In the genomic region with DNA sequence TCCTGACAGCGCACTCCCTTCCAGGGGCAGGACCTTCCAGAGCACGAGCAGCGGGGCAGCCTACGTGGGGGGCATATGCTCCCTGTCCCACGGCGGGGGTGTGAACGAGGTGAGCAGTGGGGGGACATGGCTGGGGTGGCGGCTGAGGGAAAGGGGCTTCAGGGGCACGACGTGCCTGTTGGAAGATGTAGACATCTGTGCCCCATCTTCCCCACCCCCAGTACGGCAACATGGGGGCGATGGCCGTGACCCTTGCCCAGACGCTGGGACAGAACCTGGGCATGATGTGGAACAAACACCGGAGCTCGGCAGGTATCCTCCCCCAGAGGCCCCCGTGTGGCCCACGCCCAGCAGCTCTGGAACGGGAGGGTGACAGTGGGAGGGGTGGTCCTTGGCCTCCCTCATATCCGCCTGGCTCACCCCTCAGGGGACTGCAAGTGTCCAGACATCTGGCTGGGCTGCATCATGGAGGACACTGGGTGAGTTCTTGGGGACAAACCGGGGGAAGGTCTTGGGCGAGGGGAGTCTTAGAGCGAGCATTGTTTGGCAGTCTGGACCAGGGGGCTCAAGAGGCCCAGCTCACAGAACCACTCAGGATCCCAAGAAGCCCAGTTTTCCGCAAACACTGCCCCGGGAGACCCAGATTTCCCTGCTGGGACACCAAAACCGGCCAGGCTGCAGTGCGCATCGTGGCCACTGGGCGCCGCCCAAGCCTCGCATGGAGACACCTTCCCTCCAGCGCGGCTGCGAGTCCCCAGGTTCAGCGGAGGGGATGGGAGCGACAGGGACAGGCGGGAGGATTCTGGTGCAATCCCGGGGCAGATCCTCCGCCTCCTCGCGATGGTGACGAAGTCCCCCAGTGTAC, we compare ENCODE assay signal across 8 cellular contexts. TPM values are rescaled to one million over a fixed set of nuclear protein-coding genes. Genes with fewer than 3 reads are reported as not detected.
DNase-seq lines count a peak whose midpoint lies in the region; FAIRE-seq and TF ChIP-seq lines count a peak whose summit lies in the region.

No MANE protein-coding gene starts in this region.

- peak; percentile 95 for TF ChIP-seq CTCF in hepatocyte (IDR thresholded peaks at IDR 0.05; ENCODE audit: poor library complexity)
- peak; percentile 87 to 96 (median 94) for TF ChIP-seq CTCF in vagina (IDR thresholded peaks at IDR 0.05)

- no peaks in the 10 kb centered on the region for H3K9me3 Mint-ChIP-seq in CD4-positive, alpha-beta memory T cell
- H3K9me3 Mint-ChIP-seq in T-helper 2 cell treated with Interferon-gamma antibody and Interleukin-4, amounts not matched to agents 5 μg/mL and 100 μg/mL, for 36 hours: no peaks in the 10 kb centered on the region

- H3K27me3 Mint-ChIP-seq in CD4-positive, alpha-beta memory T cell: peaks cover 4 to 8% of the 10 kb centered on the region in 2 donors
- peaks cover 11% of the 10 kb centered on the region for H3K27me3 Mint-ChIP-seq in T-helper 2 cell treated with Interferon-gamma antibody and Interleukin-4, amounts not matched to agents 5 μg/mL and 100 μg/mL, for 36 hours (ENCODE audit: low read depth)

- peaks cover 5 to 21% (median 8%) of the 10 kb centered on the region in 4 donors for H3K4me1 Mint-ChIP-seq in CD4-positive, alpha-beta memory T cell
- H3K4me1 Mint-ChIP-seq in T-helper 2 cell treated with Interferon-gamma antibody and Interleukin-4, amounts not matched to agents 5 μg/mL and 100 μg/mL, for 36 hours (ENCODE audit: low read depth): peaks cover 7% of the 10 kb centered on the region

- DNase-seq in CD4-positive, alpha-beta memory T cell: peak; percentile 80 to 85 (median 82)
- DNase-seq in H54 (ENCODE audit: insufficient read length, low spot score) (peak; percentile 99), NCI-H187 treated with DMSO at 0.1 percent for 48 hours (lab: John Stamatoyannopoulos, UW) (peak; percentile 17), anterior cingulate cortex (lab: John Stamatoyannopoulos, UW) (peak in 55 of 58 donors; percentile 33 to 93 (median 70)), hepatocyte (ENCODE audit: low spot score) (peak; percentile 93), renal cortical epithelial cell (ENCODE audit: low read depth) (peak; percentile 38), vagina (ENCODE audit: extremely low spot score in 2 of 2) (no peak)
- DNase-seq in T-helper 2 cell treated with Interferon-gamma antibody and Interleukin-4, amounts not matched to agents 5 μg/mL and 100 μg/mL, for 36 hours (ENCODE audit: low spot score): peak; percentile 81

- no peaks in the 10 kb centered on the region for H3K36me3 Mint-ChIP-seq in CD4-positive, alpha-beta memory T cell
- H3K36me3 Mint-ChIP-seq in T-helper 2 cell treated with Interferon-gamma antibody and Interleukin-4, amounts not matched to agents 5 μg/mL and 100 μg/mL, for 36 hours (ENCODE audit: low read depth): no peaks in the 10 kb centered on the region

- H3K4me2 ChIP-seq in hepatocyte: peak overlapping the region; percentile 96

- peaks cover 17% of the 10 kb centered on the region for H3K4me1 ChIP-seq in CD4-positive, alpha-beta memory T cell (ENCODE audit: insufficient read depth, low read length)
- no peaks in the 10 kb centered on the region for H3K4me1 ChIP-seq in hepatocyte (ENCODE audit: insufficient read depth)
- peaks cover 18% of the 10 kb centered on the region for H3K4me1 ChIP-seq in vagina

- intact Hi-C loops in CD4-positive, alpha-beta memory T cell (cut with micrococcal nuclease): loop anchor here (1.0 to 5.0 kb wide), 9 partner anchors 91 to 423 kb away; a partner anchor contains a TSS
- intact Hi-C loops in vagina (cut with DNase I): loop anchor here (5.0 kb wide), 2 partner anchors 93 to 248 kb away; no protein-coding TSS in a partner anchor

- peak overlapping the region; percentile 88 to 97 (median 90) for H3K4me3 Mint-ChIP-seq in CD4-positive, alpha-beta memory T cell
- peak overlapping the region; percentile 85 for H3K4me3 Mint-ChIP-seq in T-helper 2 cell treated with Interferon-gamma antibody and Interleukin-4, amounts not matched to agents 5 μg/mL and 100 μg/mL, for 36 hours

- 24% methylated on average over 35 of the region's 42 CpGs for WGBS in hepatocyte (ENCODE audit: low lambda C conversion rate, missing lambda C conversion rate)

- no peak for FAIRE-seq in H54 (lab: Jason Lieb, UNC)

- no peaks in the 10 kb centered on the region for H3K36me3 ChIP-seq in CD4-positive, alpha-beta memory T cell (ENCODE audit: insufficient read depth, low read length)
- H3K36me3 ChIP-seq in hepatocyte (replicated peaks; ENCODE audit: insufficient read depth, low read depth) (no peaks in the 10 kb centered on the region), vagina (no peaks in the 10 kb centered on the region)

- CTCF ChIA-PET in CD4-positive, alpha-beta memory T cell (lab: Charles Lee; ENCODE audit: partially characterized antibody): interaction anchor here (0.7 to 11.7 kb wide), 7 partner anchors 22 to 361 kb away, joined by 3 to 263 read pairs (median 3); a partner anchor contains a TSS

- H2AFZ ChIP-seq in hepatocyte: peak overlapping the region; percentile 42

- no peak for TF ChIP-seq POLR2A in H54 (IDR thresholded peaks at IDR 0.05; ENCODE audit: low read depth, low read length)
- no peak for TF ChIP-seq POLR2A in vagina (IDR thresholded peaks at IDR 0.05)

- no peaks in the 10 kb centered on the region for H3K9me2 ChIP-seq in hepatocyte (replicated peaks; ENCODE audit: insufficient read depth)

- POLR2A ChIA-PET in CD4-positive, alpha-beta memory T cell (lab: Charles Lee; ENCODE audit: partially characterized antibody): interaction anchor here (1.1 to 1.6 kb wide), 5 partner anchors 28 to 247 kb away, joined by 3 to 6 read pairs (median 5); no protein-coding TSS in a partner anchor

- no peaks in the 10 kb centered on the region for H4K20me1 ChIP-seq in hepatocyte (ENCODE audit: insufficient read depth, poor library complexity, severe bottlenecking)

- H3K27me3 ChIP-seq in CD4-positive, alpha-beta memory T cell (ENCODE audit: insufficient read depth, low read length): no peaks in the 10 kb centered on the region
- H3K27me3 ChIP-seq in hepatocyte (no peaks in the 10 kb centered on the region), vagina (no peaks in the 10 kb centered on the region)

- H3K9me3 ChIP-seq in CD4-positive, alpha-beta memory T cell (ENCODE audit: control insufficient read depth in 1 of 2, low read length in 2 of 2): no peaks in the 10 kb centered on the region
- no peaks in the 10 kb centered on the region for H3K9me3 ChIP-seq in hepatocyte (ENCODE audit: low read depth)
- H3K9me3 ChIP-seq in vagina: no peaks in the 10 kb centered on the region

- H3K27ac Mint-ChIP-seq in CD4-positive, alpha-beta memory T cell: peak overlapping the region; percentile 66 to 89 (median 84)
- peak overlapping the region; percentile 82 for H3K27ac Mint-ChIP-seq in T-helper 2 cell treated with Interferon-gamma antibody and Interleukin-4, amounts not matched to agents 5 μg/mL and 100 μg/mL, for 36 hours

- peak overlapping the region; percentile 30 for H3K27ac ChIP-seq in CD4-positive, alpha-beta memory T cell (ENCODE audit: low read depth, low read length)
- H3K27ac ChIP-seq in hepatocyte (no peak overlapping the region), vagina (no peak overlapping the region)

- H3K79me2 ChIP-seq in hepatocyte: no peaks in the 10 kb centered on the region

- H3K4me3 ChIP-seq in CD4-positive, alpha-beta memory T cell (ENCODE audit: low read length in 2 of 2): peak overlapping the region; percentile 57 to 73
- H3K4me3 ChIP-seq in hepatocyte: peak overlapping the region; percentile 24
- H3K4me3 ChIP-seq in vagina: peak overlapping the region; percentile 54 to 68

RNA-seq across cellular contexts. Expression of a gene that starts 15.7 kb away (rescaled TPM):
- total RNA-seq in CD4-positive, alpha-beta memory T cell: under 1 TPM; 0.72 to 0.90 TPM
- under 1 TPM; 0.03 to 0.09 TPM for polyA plus RNA-seq in CD4-positive, alpha-beta memory T cell
- total RNA-seq in hepatocyte (0.28 and 0.90 TPM in 2 replicates), renal cortical epithelial cell (under 0.01 and 0.20 TPM in 2 replicates), vagina (3.7 TPM)
- 0.50 and 1.4 TPM in 2 replicates for polyA plus RNA-seq in hepatocyte

RNA-seq across cellular contexts. Expression of a gene that starts 55.6 kb away (rescaled TPM):
- not detected for total RNA-seq in CD4-positive, alpha-beta memory T cell
- polyA plus RNA-seq in CD4-positive, alpha-beta memory T cell: not detected
- 9.2 and 11.4 TPM in 2 replicates for total RNA-seq in hepatocyte
- polyA plus RNA-seq in hepatocyte: 6.3 and 7.5 TPM in 2 replicates
- 43.2 and 79.9 TPM in 2 replicates for total RNA-seq in renal cortical epithelial cell
- total RNA-seq in vagina: 10.1 TPM

Comparison
In these comparisons a context has a peak if more than half of its experiments do, and no peak if none do; other contexts are left out.
1. DNase-seq: peak in CD4-positive, alpha-beta memory T cell (5 of 5), H54 (single experiment), NCI-H187 treated with DMSO at 0.1 percent for 48 hours (single experiment), T-helper 2 cell treated with Interferon-gamma antibody and Interleukin-4, amounts not matched to agents 5 μg/mL and 100 μg/mL, for 36 hours (single experiment), anterior cingulate cortex (55 of 58), hepatocyte (single experiment) and renal cortical epithelial cell (single experiment); none in vagina (0 of 2).
2. Peak in every context shown above with its lines, with median percentiles within 50 percentile points of each other: H3K4me3 ChIP-seq.